In the genomic region with DNA sequence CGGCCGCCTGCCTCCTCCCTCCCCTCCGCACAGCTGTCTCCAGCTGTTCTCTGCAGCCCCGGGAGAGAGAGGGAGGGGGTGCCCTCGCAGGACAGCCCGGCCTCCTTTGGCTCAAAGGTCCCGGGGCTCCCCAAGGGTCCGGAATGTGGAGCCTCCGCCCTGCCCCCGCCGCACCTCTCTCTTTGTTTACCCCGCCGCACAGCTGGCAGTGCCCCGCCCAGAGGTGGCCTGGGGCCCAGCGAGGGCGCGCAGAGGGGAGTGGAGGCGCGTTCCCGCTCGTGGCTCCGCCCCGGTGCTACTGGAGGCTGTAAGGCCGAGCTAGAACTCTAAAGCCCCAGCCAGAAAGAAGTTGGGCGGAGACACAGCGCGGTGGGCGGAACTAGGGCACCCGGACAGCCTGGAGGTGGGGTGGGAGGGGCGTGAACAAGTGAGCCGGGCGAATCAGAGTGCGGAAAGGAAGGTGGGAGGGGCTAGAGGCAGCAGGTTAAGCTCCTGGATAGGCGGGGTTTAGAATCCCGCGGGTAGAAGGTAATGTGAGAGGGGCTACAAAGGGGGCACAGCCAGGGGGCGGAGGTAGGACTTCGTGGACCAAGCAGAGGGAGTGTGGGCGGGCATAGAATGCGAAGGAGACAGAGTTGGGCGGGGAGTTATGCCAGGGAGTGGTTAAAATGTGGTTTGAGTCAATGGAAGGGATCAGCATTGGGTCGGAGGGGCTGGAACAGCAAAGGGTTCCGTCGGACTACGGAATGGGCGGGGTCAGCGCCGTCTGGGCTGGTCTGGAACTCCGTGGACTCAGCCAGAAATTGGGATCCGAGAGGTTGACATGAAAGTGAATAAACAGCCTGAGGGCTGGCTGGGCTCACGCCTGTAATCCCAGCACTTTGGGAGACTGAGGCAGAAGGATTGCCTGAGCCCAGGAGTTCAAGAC, we compare ENCODE assay signal across 1 cellular context.
A peak's percentile ranks its signal among the peaks of the same experiment; 100 is the strongest.
TF ChIP-seq lines count a peak whose summit lies in the region.

No MANE protein-coding gene starts in this region.

TF ChIP-seq in K562, 482 proteins besides CTCF, POLR2A, EP300 and RAD21 (continued from another document and continues in another):
- TF ChIP-seq, protein P1, sequence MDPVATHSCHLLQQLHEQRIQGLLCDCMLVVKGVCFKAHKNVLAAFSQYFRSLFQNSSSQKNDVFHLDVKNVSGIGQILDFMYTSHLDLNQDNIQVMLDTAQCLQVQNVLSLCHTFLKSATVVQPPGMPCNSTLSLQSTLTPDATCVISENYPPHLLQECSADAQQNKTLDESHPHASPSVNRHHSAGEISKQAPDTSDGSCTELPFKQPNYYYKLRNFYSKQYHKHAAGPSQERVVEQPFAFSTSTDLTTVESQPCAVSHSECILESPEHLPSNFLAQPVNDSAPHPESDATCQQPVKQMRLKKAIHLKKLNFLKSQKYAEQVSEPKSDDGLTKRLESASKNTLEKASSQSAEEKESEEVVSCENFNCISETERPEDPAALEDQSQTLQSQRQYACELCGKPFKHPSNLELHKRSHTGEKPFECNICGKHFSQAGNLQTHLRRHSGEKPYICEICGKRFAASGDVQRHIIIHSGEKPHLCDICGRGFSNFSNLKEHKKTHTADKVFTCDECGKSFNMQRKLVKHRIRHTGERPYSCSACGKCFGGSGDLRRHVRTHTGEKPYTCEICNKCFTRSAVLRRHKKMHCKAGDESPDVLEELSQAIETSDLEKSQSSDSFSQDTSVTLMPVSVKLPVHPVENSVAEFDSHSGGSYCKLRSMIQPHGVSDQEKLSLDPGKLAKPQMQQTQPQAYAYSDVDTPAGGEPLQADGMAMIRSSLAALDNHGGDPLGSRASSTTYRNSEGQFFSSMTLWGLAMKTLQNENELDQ (CRISPR knock-in tag; IDR thresholded peaks at IDR 0.05; ENCODE audit: borderline replicate concordance) = no peak
- TF ChIP-seq, protein P2, sequence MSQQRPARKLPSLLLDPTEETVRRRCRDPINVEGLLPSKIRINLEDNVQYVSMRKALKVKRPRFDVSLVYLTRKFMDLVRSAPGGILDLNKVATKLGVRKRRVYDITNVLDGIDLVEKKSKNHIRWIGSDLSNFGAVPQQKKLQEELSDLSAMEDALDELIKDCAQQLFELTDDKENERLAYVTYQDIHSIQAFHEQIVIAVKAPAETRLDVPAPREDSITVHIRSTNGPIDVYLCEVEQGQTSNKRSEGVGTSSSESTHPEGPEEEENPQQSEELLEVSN (IDR thresholded peaks at IDR 0.05; ENCODE audit: borderline replicate concordance in 1 of 2, extremely low read depth in 1 of 2, insufficient read depth in 1 of 2, insufficient read length in 1 of 2, low read depth in 1 of 2, low read length in 1 of 2, poor library complexity in 1 of 2, severe bottlenecking in 1 of 2) = no peak
- TF ChIP-seq, protein P3, sequence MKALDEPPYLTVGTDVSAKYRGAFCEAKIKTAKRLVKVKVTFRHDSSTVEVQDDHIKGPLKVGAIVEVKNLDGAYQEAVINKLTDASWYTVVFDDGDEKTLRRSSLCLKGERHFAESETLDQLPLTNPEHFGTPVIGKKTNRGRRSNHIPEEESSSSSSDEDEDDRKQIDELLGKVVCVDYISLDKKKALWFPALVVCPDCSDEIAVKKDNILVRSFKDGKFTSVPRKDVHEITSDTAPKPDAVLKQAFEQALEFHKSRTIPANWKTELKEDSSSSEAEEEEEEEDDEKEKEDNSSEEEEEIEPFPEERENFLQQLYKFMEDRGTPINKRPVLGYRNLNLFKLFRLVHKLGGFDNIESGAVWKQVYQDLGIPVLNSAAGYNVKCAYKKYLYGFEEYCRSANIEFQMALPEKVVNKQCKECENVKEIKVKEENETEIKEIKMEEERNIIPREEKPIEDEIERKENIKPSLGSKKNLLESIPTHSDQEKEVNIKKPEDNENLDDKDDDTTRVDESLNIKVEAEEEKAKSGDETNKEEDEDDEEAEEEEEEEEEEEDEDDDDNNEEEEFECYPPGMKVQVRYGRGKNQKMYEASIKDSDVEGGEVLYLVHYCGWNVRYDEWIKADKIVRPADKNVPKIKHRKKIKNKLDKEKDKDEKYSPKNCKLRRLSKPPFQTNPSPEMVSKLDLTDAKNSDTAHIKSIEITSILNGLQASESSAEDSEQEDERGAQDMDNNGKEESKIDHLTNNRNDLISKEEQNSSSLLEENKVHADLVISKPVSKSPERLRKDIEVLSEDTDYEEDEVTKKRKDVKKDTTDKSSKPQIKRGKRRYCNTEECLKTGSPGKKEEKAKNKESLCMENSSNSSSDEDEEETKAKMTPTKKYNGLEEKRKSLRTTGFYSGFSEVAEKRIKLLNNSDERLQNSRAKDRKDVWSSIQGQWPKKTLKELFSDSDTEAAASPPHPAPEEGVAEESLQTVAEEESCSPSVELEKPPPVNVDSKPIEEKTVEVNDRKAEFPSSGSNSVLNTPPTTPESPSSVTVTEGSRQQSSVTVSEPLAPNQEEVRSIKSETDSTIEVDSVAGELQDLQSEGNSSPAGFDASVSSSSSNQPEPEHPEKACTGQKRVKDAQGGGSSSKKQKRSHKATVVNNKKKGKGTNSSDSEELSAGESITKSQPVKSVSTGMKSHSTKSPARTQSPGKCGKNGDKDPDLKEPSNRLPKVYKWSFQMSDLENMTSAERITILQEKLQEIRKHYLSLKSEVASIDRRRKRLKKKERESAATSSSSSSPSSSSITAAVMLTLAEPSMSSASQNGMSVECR (CRISPR knock-in tag; IDR thresholded peaks at IDR 0.05) = peak; percentile 99
- TF ChIP-seq DPF2 (IDR thresholded peaks at IDR 0.05) (peak; percentile 29), CCNT2 (IDR thresholded peaks at IDR 0.05; ENCODE audit: borderline replicate concordance, extremely low read depth, insufficient read length, low read depth, low read length) (peak; percentile 76), ZNF212 (CRISPR knock-in tag; IDR thresholded peaks at IDR 0.05) (no peak), FOXA3 (CRISPR knock-in tag; conservative IDR thresholded peaks at IDR 0.05 in 1 of 2, IDR thresholded peaks at IDR 0.05 in 1 of 2) (peak in 1 of 2 experiments; percentile 67; a peak in 1 of 4 replicates), ZNF586 (CRISPR knock-in tag; conservative IDR thresholded peaks at IDR 0.05) (no peak), ZNF780A (CRISPR knock-in tag; IDR thresholded peaks at IDR 0.05) (no peak), POLR3G (IDR thresholded peaks at IDR 0.05; ENCODE audit: extremely low read depth, insufficient read length, insufficient replicate concordance) (no peak), NONO (IDR thresholded peaks at IDR 0.05; ENCODE audit: low read depth in 2 of 2, low read length in 1 of 2) (no peak), MXI1 (IDR thresholded peaks at IDR 0.05; ENCODE audit: low read depth, low read length) (0 out of 2 replicates have a peak, but pooled peaks have one; percentile 32), ASH1L (IDR thresholded peaks at IDR 0.05; ENCODE audit: borderline replicate concordance, low read depth, partially characterized antibody) (peak; percentile 5), FIP1L1 (IDR thresholded peaks at IDR 0.05; ENCODE audit: low read depth, low read length, poor library complexity, severe bottlenecking) (peak; percentile 26), CAMTA2 (CRISPR knock-in tag; conservative IDR thresholded peaks at IDR 0.05) (no peak), RBM15 (IDR thresholded peaks at IDR 0.05; ENCODE audit: insufficient read depth, low read length) (no peak), KDM1A (IDR thresholded peaks at IDR 0.05) (peak; percentile 80 to 90; a peak in 3 of 4 replicates)
- TF ChIP-seq, protein P4, sequence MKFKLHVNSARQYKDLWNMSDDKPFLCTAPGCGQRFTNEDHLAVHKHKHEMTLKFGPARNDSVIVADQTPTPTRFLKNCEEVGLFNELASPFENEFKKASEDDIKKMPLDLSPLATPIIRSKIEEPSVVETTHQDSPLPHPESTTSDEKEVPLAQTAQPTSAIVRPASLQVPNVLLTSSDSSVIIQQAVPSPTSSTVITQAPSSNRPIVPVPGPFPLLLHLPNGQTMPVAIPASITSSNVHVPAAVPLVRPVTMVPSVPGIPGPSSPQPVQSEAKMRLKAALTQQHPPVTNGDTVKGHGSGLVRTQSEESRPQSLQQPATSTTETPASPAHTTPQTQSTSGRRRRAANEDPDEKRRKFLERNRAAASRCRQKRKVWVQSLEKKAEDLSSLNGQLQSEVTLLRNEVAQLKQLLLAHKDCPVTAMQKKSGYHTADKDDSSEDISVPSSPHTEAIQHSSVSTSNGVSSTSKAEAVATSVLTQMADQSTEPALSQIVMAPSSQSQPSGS (CRISPR knock-in tag; IDR thresholded peaks at IDR 0.05) = no peak
- TF ChIP-seq, protein P5, sequence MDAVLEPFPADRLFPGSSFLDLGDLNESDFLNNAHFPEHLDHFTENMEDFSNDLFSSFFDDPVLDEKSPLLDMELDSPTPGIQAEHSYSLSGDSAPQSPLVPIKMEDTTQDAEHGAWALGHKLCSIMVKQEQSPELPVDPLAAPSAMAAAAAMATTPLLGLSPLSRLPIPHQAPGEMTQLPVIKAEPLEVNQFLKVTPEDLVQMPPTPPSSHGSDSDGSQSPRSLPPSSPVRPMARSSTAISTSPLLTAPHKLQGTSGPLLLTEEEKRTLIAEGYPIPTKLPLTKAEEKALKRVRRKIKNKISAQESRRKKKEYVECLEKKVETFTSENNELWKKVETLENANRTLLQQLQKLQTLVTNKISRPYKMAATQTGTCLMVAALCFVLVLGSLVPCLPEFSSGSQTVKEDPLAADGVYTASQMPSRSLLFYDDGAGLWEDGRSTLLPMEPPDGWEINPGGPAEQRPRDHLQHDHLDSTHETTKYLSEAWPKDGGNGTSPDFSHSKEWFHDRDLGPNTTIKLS (IDR thresholded peaks at IDR 0.05; ENCODE audit: borderline replicate concordance, low read depth) = peak; percentile 84; the same call in 1 of the 2 replicates
- TF ChIP-seq, protein P6, sequence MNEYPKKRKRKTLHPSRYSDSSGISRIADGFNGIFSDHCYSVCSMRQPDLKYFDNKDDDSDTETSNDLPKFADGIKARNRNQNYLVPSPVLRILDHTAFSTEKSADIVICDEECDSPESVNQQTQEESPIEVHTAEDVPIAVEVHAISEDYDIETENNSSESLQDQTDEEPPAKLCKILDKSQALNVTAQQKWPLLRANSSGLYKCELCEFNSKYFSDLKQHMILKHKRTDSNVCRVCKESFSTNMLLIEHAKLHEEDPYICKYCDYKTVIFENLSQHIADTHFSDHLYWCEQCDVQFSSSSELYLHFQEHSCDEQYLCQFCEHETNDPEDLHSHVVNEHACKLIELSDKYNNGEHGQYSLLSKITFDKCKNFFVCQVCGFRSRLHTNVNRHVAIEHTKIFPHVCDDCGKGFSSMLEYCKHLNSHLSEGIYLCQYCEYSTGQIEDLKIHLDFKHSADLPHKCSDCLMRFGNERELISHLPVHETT (CRISPR knock-in tag; conservative IDR thresholded peaks at IDR 0.05 in 1 of 2, IDR thresholded peaks at IDR 0.05 in 1 of 2) = peak in 1 of 2 experiments; percentile 66; a peak in 1 of 4 replicates
- TF ChIP-seq, protein P7, sequence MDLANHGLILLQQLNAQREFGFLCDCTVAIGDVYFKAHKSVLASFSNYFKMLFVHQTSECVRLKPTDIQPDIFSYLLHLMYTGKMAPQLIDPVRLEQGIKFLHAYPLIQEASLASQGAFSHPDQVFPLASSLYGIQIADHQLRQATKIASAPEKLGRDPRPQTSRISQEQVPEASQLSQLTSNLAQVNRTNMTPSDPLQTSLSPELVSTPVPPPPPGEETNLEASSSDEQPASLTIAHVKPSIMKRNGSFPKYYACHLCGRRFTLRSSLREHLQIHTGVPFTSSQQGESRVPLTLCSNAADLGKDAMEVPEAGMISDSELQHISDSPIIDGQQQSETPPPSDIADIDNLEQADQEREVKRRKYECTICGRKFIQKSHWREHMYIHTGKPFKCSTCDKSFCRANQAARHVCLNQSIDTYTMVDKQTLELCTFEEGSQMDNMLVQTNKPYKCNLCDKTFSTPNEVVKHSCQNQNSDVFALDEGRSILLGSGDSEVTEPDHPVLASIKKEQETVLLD (IDR thresholded peaks at IDR 0.05) = peak; percentile 26; the same call in 1 of the 2 replicates
- TF ChIP-seq, protein P8, sequence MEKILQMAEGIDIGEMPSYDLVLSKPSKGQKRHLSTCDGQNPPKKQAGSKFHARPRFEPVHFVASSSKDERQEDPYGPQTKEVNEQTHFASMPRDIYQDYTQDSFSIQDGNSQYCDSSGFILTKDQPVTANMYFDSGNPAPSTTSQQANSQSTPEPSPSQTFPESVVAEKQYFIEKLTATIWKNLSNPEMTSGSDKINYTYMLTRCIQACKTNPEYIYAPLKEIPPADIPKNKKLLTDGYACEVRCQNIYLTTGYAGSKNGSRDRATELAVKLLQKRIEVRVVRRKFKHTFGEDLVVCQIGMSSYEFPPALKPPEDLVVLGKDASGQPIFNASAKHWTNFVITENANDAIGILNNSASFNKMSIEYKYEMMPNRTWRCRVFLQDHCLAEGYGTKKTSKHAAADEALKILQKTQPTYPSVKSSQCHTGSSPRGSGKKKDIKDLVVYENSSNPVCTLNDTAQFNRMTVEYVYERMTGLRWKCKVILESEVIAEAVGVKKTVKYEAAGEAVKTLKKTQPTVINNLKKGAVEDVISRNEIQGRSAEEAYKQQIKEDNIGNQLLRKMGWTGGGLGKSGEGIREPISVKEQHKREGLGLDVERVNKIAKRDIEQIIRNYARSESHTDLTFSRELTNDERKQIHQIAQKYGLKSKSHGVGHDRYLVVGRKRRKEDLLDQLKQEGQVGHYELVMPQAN (IDR thresholded peaks at IDR 0.05; ENCODE audit: borderline replicate concordance) = peak; percentile 96
